Comparison of ENCODE assay signal across 26 cellular contexts in genomic region chr22:45928726-45929359, GRCh38. TPM values are rescaled to one million over a fixed set of nuclear protein-coding genes. Genes with fewer than 3 reads are reported as not detected.
DNase-seq lines count a peak whose midpoint lies in the region; ATAC-seq, FAIRE-seq and TF ChIP-seq lines count a peak whose summit lies in the region.
"Had no signal": no experiment of that assay in that cellular context is flagged by ENCODE, and none has a peak within 500 bp of the region (broad histone marks: within the 10 kb centered on the region; RNA-seq: fewer than 3 reads in every experiment).

No MANE protein-coding gene starts in this region.

- WGBS in A549 (ENCODE audit: missing lambda C conversion rate), result 75% methylated on average over 10 of the region's 10 CpGs

- H3K27ac ChIP-seq in A549, result peak overlapping the region in 1 of 2 experiments; percentile 97; a peak in 2 of 6 replicates
- H3K27ac ChIP-seq: 22Rv1; BLaER1 treated with 17β-estradiol and CSF1 and Interleukin-3, amounts not matched to agents 10 nM and 100 nM had no signal

- H3K9me3 Mint-ChIP-seq in endothelial cell (ENCODE audit: unreplicated experiment) (no peaks in the 10 kb centered on the region), progenitor cell of endocrine pancreas (ENCODE audit: low read depth) (no peaks in the 10 kb centered on the region), T-cell (no peaks in the 10 kb centered on the region)
- H3K9me3 Mint-ChIP-seq: CD4-positive, alpha-beta T cell; CD8-positive, alpha-beta memory T cell; HFFc6 had no signal

- POLR2A ChIA-PET in A549 (lab: Yijun Ruan, JAX) (no interaction called here), T-cell (lab: Charles Lee) (no interaction called here)

- ATAC-seq in A549 (no peak), T-helper 17 cell (no peak), T-cell (replicated peaks in 1 of 4) (no peak)

- H3K4me3 Mint-ChIP-seq in T-helper 17 cell, result no peak overlapping the region
- peak overlapping the region; percentile 28 for H3K4me3 Mint-ChIP-seq in endothelial cell (ENCODE audit: unreplicated experiment)
- no peak overlapping the region for H3K4me3 Mint-ChIP-seq in progenitor cell of endocrine pancreas (ENCODE audit: low read depth)
- H3K4me3 Mint-ChIP-seq in T-cell, result no peak overlapping the region
- H3K4me3 Mint-ChIP-seq: CD14-positive monocyte; CD4-positive, alpha-beta T cell; CD8-positive, alpha-beta memory T cell; HFFc6 had no signal

- no peak for TF ChIP-seq RAD21 in A549 (conservative IDR thresholded peaks at IDR 0.05 in 1 of 2, IDR thresholded peaks at IDR 0.05 in 1 of 2)

- no peak overlapping the region for H3K4me3 ChIP-seq in A549
- H3K4me3 ChIP-seq: BLaER1 treated with 17β-estradiol and CSF1 and Interleukin-3, amounts not matched to agents 10 nM and 100 nM; HAP-1 had no signal

- no peak for FAIRE-seq in A549 (lab: Jason Lieb, UNC)
- FAIRE-seq: A204.1, GM12891, GM18507, H54 had no signal

- CTCF ChIA-PET in A549 (lab: Yijun Ruan, JAX) (interaction anchor here (0.7 to 1.9 kb wide), 2 partner anchors 65 to 66 kb away, joined by 3 to 7 read pairs; no protein-coding TSS in a partner anchor), T-cell (lab: Charles Lee) (no interaction called here)

- H3K36me3 Mint-ChIP-seq in T-helper 17 cell (ENCODE audit: low read depth), result peaks cover 2% of the 10 kb centered on the region
- no peaks in the 10 kb centered on the region for H3K36me3 Mint-ChIP-seq in endothelial cell (ENCODE audit: low read depth, unreplicated experiment)
- H3K36me3 Mint-ChIP-seq in progenitor cell of endocrine pancreas (ENCODE audit: insufficient read depth), result no peaks in the 10 kb centered on the region
- H3K36me3 Mint-ChIP-seq in T-cell, result no peaks in the 10 kb centered on the region
- H3K36me3 Mint-ChIP-seq: CD14-positive monocyte; CD8-positive, alpha-beta memory T cell had no signal

- H3K9me3 ChIP-seq in A549 (no peaks in the 10 kb centered on the region), T-helper 17 cell (ENCODE audit: control insufficient read depth, low read length, poor library complexity, severe bottlenecking) (no peaks in the 10 kb centered on the region)
- H3K9me3 ChIP-seq: BE2C; BLaER1 treated with 17β-estradiol and CSF1 and Interleukin-3, amounts not matched to agents 10 nM and 100 nM; HAP-1 had no signal

- H3K4me1 Mint-ChIP-seq in T-helper 17 cell, result no peaks in the 10 kb centered on the region
- no peaks in the 10 kb centered on the region for H3K4me1 Mint-ChIP-seq in endothelial cell (ENCODE audit: unreplicated experiment)
- peaks cover 9% of the 10 kb centered on the region for H3K4me1 Mint-ChIP-seq in progenitor cell of endocrine pancreas (ENCODE audit: low read depth)
- H3K4me1 Mint-ChIP-seq in T-cell, result no peaks in the 10 kb centered on the region
- H3K4me1 Mint-ChIP-seq: CD14-positive monocyte; CD8-positive, alpha-beta memory T cell had no signal

- no peak for DNase-seq in A549 (ENCODE audit: low read depth in 1 of 2, low spot score in 1 of 2)
- no peak for DNase-seq in T-helper 17 cell
- DNase-seq in endothelial cell (ENCODE audit: low spot score), result no peak
- DNase-seq in progenitor cell of endocrine pancreas (ENCODE audit: low spot score, unreplicated experiment), result no peak
- DNase-seq in NCI-H1417 (lab: John Stamatoyannopoulos, UW), result no peak
- no peak for DNase-seq in T-cell
- no peak for DNase-seq in cortex of kidney (lab: John Stamatoyannopoulos, UW)
- DNase-seq: ACHN; AML-193; BE2C; CD4-positive, alpha-beta T cell; CD8-positive, alpha-beta memory T cell; DMS53; DMS79 treated with DMSO at 0.1 percent for 48 hours; GF-D8; GOT3; HFFc6 had no signal

- peaks cover 29% of the 10 kb centered on the region for H3K27me3 Mint-ChIP-seq in T-helper 17 cell
- H3K27me3 Mint-ChIP-seq in endothelial cell (ENCODE audit: unreplicated experiment), result peaks cover 7% of the 10 kb centered on the region
- H3K27me3 Mint-ChIP-seq in progenitor cell of endocrine pancreas, result peaks cover 31% of the 10 kb centered on the region
- peaks cover 25 to 40% of the 10 kb centered on the region in 2 donors for H3K27me3 Mint-ChIP-seq in T-cell

- H3K4me2 ChIP-seq in A549, result no peak overlapping the region
- H3K4me2 ChIP-seq: BLaER1 treated with 17β-estradiol and CSF1 and Interleukin-3, amounts not matched to agents 10 nM and 100 nM had no signal

- H3K27ac Mint-ChIP-seq in T-helper 17 cell, result peak overlapping the region; percentile 62
- no peak overlapping the region for H3K27ac Mint-ChIP-seq in endothelial cell (ENCODE audit: unreplicated experiment)
- peak overlapping the region; percentile 71 for H3K27ac Mint-ChIP-seq in progenitor cell of endocrine pancreas
- H3K27ac Mint-ChIP-seq in T-cell, result no peak overlapping the region
- H3K27ac Mint-ChIP-seq: CD14-positive monocyte; CD4-positive, alpha-beta T cell; CD8-positive, alpha-beta memory T cell; HFFc6 had no signal

- peaks cover 86% of the 10 kb centered on the region for H3K4me1 ChIP-seq in A549
- H3K4me1 ChIP-seq: HAP-1 had no signal

- TF ChIP-seq CTCF in A549 (IDR thresholded peaks at IDR 0.05) (no peak), endothelial cell (IDR thresholded peaks at IDR 0.05; ENCODE audit: unreplicated experiment) (no peak), progenitor cell of endocrine pancreas (IDR thresholded peaks at IDR 0.05; ENCODE audit: unreplicated experiment) (no peak)

- TF ChIP-seq POLR2A in A549 (IDR thresholded peaks at IDR 0.05; ENCODE audit: low read length), result no peak

- no peak for TF ChIP-seq EP300 in A549 (IDR thresholded peaks at IDR 0.05)

TF ChIP-seq in A549, 52 proteins besides CTCF, POLR2A, EP300 and RAD21:
- TF ChIP-seq ZFP36 (IDR thresholded peaks at IDR 0.05; ENCODE audit: borderline replicate concordance, partially characterized antibody) (peak; percentile 89), CHD2 (IDR thresholded peaks at IDR 0.05; ENCODE audit: low read length, partially characterized antibody) (no peak)

RNA-seq across cellular contexts. Expression of gene WNT7B, which starts 48.1 kb away (rescaled TPM):
- polyA plus RNA-seq in A549 (2011; rRNA removed) (16.9 and 21.0 TPM in 2 replicates), A549 (2017; fragmentation: RNase III; extraction: RNeasy Plus Mini Kit Qiagen cat#74134 plus additional on column Dnase treatment) (80.8 to 92.0 TPM (median 82.2 TPM) in 3 replicates)
- polyA plus RNA-seq in A549 (2012; cell fraction: cytosol; rRNA removed), result 36.4 and 59.9 TPM in 2 replicates
- polyA plus RNA-seq in A549 (2012; cell fraction: nucleus; rRNA removed), result 48.0 and 49.6 TPM in 2 replicates
- 19.4 and 42.1 TPM in 2 replicates for polyA minus RNA-seq in A549 (2011; rRNA and poly(A)+ RNA removed)
- total RNA-seq in T-helper 17 cell (not detected), endothelial cell (ENCODE audit: unreplicated experiment) (not detected), progenitor cell of endocrine pancreas (3.7 and 4.3 TPM in 2 replicates), T-cell (under 1 TPM in 1 of 5 donors, not detected in 4; 0.15 TPM)
- total RNA-seq: CD4-positive, alpha-beta T cell; CD8-positive, alpha-beta memory T cell; G401 had no signal
- polyA plus RNA-seq: CD14-positive monocyte; CD8-positive, alpha-beta memory T cell had no signal

Comparison
In these comparisons a context has a peak if more than half of its experiments do, and no peak if none do; other contexts are left out.
1. H3K27ac Mint-ChIP-seq: peak in T-helper 17 cell (single experiment) and progenitor cell of endocrine pancreas (single experiment); none in endothelial cell (single experiment) and T-cell (0 of 2).